Comparison of ENCODE assay signal across 8 cellular contexts in genomic region chr7:32727483-32728411, GRCh38.
A peak's percentile ranks its signal among the peaks of the same experiment; 100 is the strongest.
DNase-seq lines count a peak whose midpoint lies in the region; ATAC-seq and TF ChIP-seq lines count a peak whose summit lies in the region.
"Not testable (repeated sequence)": the region's sequence is repeated elsewhere in the genome, so short reads cannot be mapped to it uniquely, and the experiment has no call there.

No MANE protein-coding gene starts in this region.

- peak overlapping the region; percentile 72 to 81 (median 79) for H3K4me3 Mint-ChIP-seq in T-cell

- H3K27ac Mint-ChIP-seq in T-cell, result not testable (repeated sequence)

- TF ChIP-seq CTCF in ascending aorta (IDR thresholded peaks at IDR 0.05); omental fat pad (IDR thresholded peaks at IDR 0.05); upper lobe of right lung (IDR thresholded peaks at IDR 0.05): not testable (repeated sequence)

- POLR2A ChIA-PET in T-cell (lab: Charles Lee), result not testable (repeated sequence)

- not testable (repeated sequence) for H3K36me3 Mint-ChIP-seq in T-cell

- H3K4me1 ChIP-seq in ascending aorta, upper lobe of right lung: not testable (repeated sequence)

- not testable (repeated sequence) for H3K9me3 Mint-ChIP-seq in T-cell

- H3K4me3 ChIP-seq in ascending aorta (peak overlapping the region; percentile 63 to 89), upper lobe of right lung (peak overlapping the region; percentile 66)

- CTCF ChIA-PET in T-cell (lab: Charles Lee), result not testable (repeated sequence)

- ATAC-seq in GM18498 (IDR thresholded peaks at IDR 0.05; ENCODE audit: unreplicated experiment) (peak; percentile 66), HG02759 (IDR thresholded peaks at IDR 0.05; ENCODE audit: unreplicated experiment) (peak; percentile 63), T-cell (replicated peaks in 1 of 4) (peak; percentile 65 to 82 (median 76)), left cardiac atrium (peak; percentile 86 to 87), omental fat pad (ENCODE audit: low FRiP score) (peak; percentile 68), upper lobe of right lung (peak; percentile 86)

- H3K27ac ChIP-seq in ascending aorta (peak overlapping the region; percentile 77 to 94), upper lobe of right lung (peak overlapping the region; percentile 87)

- H3K27me3 Mint-ChIP-seq in T-cell, result peaks cover 16 to 32% of the 10 kb centered on the region in 2 donors

- not testable (repeated sequence) for H3K4me1 Mint-ChIP-seq in T-cell

- DNase-seq in NCI-H1092 (lab: John Stamatoyannopoulos, UW) (peak; percentile 12), T-cell (peak in 18 of 34 experiments; percentile 1 to 56 (median 16)), ascending aorta (ENCODE audit: low spot score in 2 of 2) (peak in 1 of 2 donors; percentile 67), left cardiac atrium (peak; percentile 45), upper lobe of right lung (peak; percentile 81)
- DNase-seq in omental fat pad (ENCODE audit: low spot score), result not testable (repeated sequence)

- not testable (repeated sequence) for H3K27me3 ChIP-seq in ascending aorta, upper lobe of right lung

- not testable (repeated sequence) for H3K36me3 ChIP-seq in ascending aorta, upper lobe of right lung

- not testable (repeated sequence) for H3K9me3 ChIP-seq in ascending aorta, upper lobe of right lung

- intact Hi-C loops in ascending aorta (cut with DNase I), result loop anchor here (5.0 kb wide), 1 partner anchor 235 kb away; the partner anchor contains the start of gene LSM5
- intact Hi-C loops in left cardiac atrium (cut with DNase I); upper lobe of right lung (cut with DNase I): not testable (repeated sequence)
